Comparison of ENCODE assay signal across 20 cellular contexts in genomic region chr15:43126358-43126757, GRCh38.
"Had no signal": no experiment of that assay in that cellular context is flagged by ENCODE, and none has a peak within 500 bp of the region (broad histone marks: within the 10 kb centered on the region; RNA-seq: fewer than 3 reads in every experiment).

No MANE protein-coding gene starts in this region.

- ATAC-seq: effector memory CD8-positive, alpha-beta T cell; esophagus mucosa; left lung; naive thymus-derived CD8-positive, alpha-beta T cell; sciatic nerve; WTC11 had no signal

- H3K4me3 ChIP-seq: ascending aorta, dorsolateral prefrontal cortex, hepatocyte, left lung, lung, neural progenitor cell, testis had no signal

- H3K9me3 ChIP-seq: ascending aorta, testis had no signal

- H3K4me1 ChIP-seq: neural progenitor cell had no signal

- H3K27ac ChIP-seq: ascending aorta, brain microvascular endothelial cell, dorsolateral prefrontal cortex, neural progenitor cell, testis had no signal

- H3K9ac ChIP-seq: neural progenitor cell had no signal

- H3K36me3 ChIP-seq: ascending aorta, brain microvascular endothelial cell, left lung, neural progenitor cell had no signal

- H3K27me3 ChIP-seq: ascending aorta, brain microvascular endothelial cell, dorsolateral prefrontal cortex, hepatocyte, left lung, testis had no signal

- DNase-seq: activated gamma-delta T cell treated with Interleukin-2 at 50 U/mL for 16 hours; activated T-cell treated with anti-CD3 and anti-CD28 coated beads, Interleukin-2, amount 50 U/mL, for 1 hour; brain microvascular endothelial cell; caudate nucleus; dorsolateral prefrontal cortex; effector memory CD8-positive, alpha-beta T cell; foreskin melanocyte; immature natural killer cell; left lung; naive thymus-derived CD8-positive, alpha-beta T cell; stimulated activated CD4-positive, alpha-beta T cell treated with anti-CD3 and anti-CD28 coated beads, Interleukin-2, amount 100 ng/mL, for 48 hours; stimulated activated naive CD4-positive, alpha-beta T cell; testis had no signal
